25 cellular contexts compared by ENCODE assay signal in genomic region chr14:100386846-100387245, GRCh38.
"Had no signal": no experiment of that assay in that cellular context is flagged by ENCODE, and none has a peak within 500 bp of the region (broad histone marks: within the 10 kb centered on the region; RNA-seq: fewer than 3 reads in every experiment).

No MANE protein-coding gene starts in this region.

- H3K4me3 ChIP-seq: lower lobe of right lung, ovary, prostate gland, right atrium auricular region, transverse colon had no signal

- H3K36me3 ChIP-seq: ovary, prostate gland, right atrium auricular region, transverse colon, WERI-Rb-1 had no signal

- H3K9me3 Mint-ChIP-seq: activated naive CD4-positive, alpha-beta T cell treated with anti-CD3 and anti-CD28 coated beads, Interleukin-2, amount 50 U/mL, for 72 hours; activated T-helper 17 cell treated with anti-CD3 and anti-CD28 coated beads, Interleukin-2, amount 50 U/mL, for 72 hours; effector memory CD8-positive, alpha-beta T cell; immature natural killer cell; stimulated activated naive B cell treated with anti-CD40 and anti-IgM and Interleukin-4, amounts not matched to agents 10 μg/mL and 1 μg/mL and 100 μg/mL, for 72 hours had no signal

- H3K27ac ChIP-seq: lower lobe of right lung, right atrium auricular region, WERI-Rb-1 had no signal

- H3K27me3 Mint-ChIP-seq: activated T-helper 17 cell treated with anti-CD3 and anti-CD28 coated beads, Interleukin-2, amount 50 U/mL, for 72 hours; effector memory CD8-positive, alpha-beta T cell; naive thymus-derived CD4-positive, alpha-beta T cell; stimulated activated naive B cell treated with anti-CD40 and anti-IgM and Interleukin-4, amounts not matched to agents 10 μg/mL and 1 μg/mL and 100 μg/mL, for 72 hours had no signal

- H3K9me3 ChIP-seq: lower lobe of right lung, ovary, prostate gland, right atrium auricular region, transverse colon had no signal

- H3K36me3 Mint-ChIP-seq: activated naive CD4-positive, alpha-beta T cell treated with anti-CD3 and anti-CD28 coated beads, Interleukin-2, amount 50 U/mL, for 72 hours had no signal

- H3K4me3 Mint-ChIP-seq: activated CD8-positive, alpha-beta T cell treated with anti-CD3 and anti-CD28 coated beads, Interleukin-2, amount 10 ng/mL, durations not matched to agents 7 days and 5 days; activated T-helper 17 cell treated with anti-CD3 and anti-CD28 coated beads, Interleukin-2, amount 50 U/mL, for 72 hours; effector memory CD8-positive, alpha-beta T cell; immature natural killer cell; naive thymus-derived CD4-positive, alpha-beta T cell; stimulated activated naive B cell treated with anti-CD40 and anti-IgM and Interleukin-4, amounts not matched to agents 10 μg/mL and 1 μg/mL and 100 μg/mL, for 72 hours had no signal

- ATAC-seq: activated CD8-positive, alpha-beta T cell treated with anti-CD3 and anti-CD28 coated beads, Interleukin-2, amount 10 ng/mL, durations not matched to agents 7 days and 5 days; activated naive CD4-positive, alpha-beta T cell treated with anti-CD3 and anti-CD28 coated beads, Interleukin-2, amount 50 U/mL, for 72 hours; activated T-helper 17 cell treated with anti-CD3 and anti-CD28 coated beads, Interleukin-2, amount 50 U/mL, for 72 hours; effector memory CD8-positive, alpha-beta T cell; esophagus mucosa; left lobe of liver; lower lobe of right lung; naive thymus-derived CD4-positive, alpha-beta T cell; stimulated activated naive B cell treated with anti-CD40 and anti-IgM and Interleukin-4, amounts not matched to agents 10 μg/mL and 1 μg/mL and 100 μg/mL, for 72 hours had no signal

- H3K27me3 ChIP-seq: ovary, right atrium auricular region, transverse colon had no signal

- H3K27ac Mint-ChIP-seq: activated CD8-positive, alpha-beta T cell treated with anti-CD3 and anti-CD28 coated beads, Interleukin-2, amount 10 ng/mL, durations not matched to agents 7 days and 5 days; activated naive CD4-positive, alpha-beta T cell treated with anti-CD3 and anti-CD28 coated beads, Interleukin-2, amount 50 U/mL, for 72 hours; activated T-helper 17 cell treated with anti-CD3 and anti-CD28 coated beads, Interleukin-2, amount 50 U/mL, for 72 hours; effector memory CD8-positive, alpha-beta T cell; immature natural killer cell; naive thymus-derived CD4-positive, alpha-beta T cell; stimulated activated naive B cell treated with anti-CD40 and anti-IgM and Interleukin-4, amounts not matched to agents 10 μg/mL and 1 μg/mL and 100 μg/mL, for 72 hours had no signal

- DNase-seq: activated CD4-positive, alpha-beta T cell treated with anti-CD3 and anti-CD28 coated beads for 1 hour; activated CD4-positive, alpha-beta T cell treated with anti-CD3 and anti-CD28 coated beads, Interleukin-2, amount 50 U/mL, for 1 hour; activated CD8-positive, alpha-beta T cell treated with anti-CD3 and anti-CD28 coated beads, Interleukin-2, amount 10 ng/mL, durations not matched to agents 7 days and 5 days; aorta; central memory CD4-positive, alpha-beta T cell; effector memory CD8-positive, alpha-beta T cell; foreskin melanocyte; immature natural killer cell; lower lobe of right lung; naive thymus-derived CD4-positive, alpha-beta T cell; ovary; stimulated activated CD4-positive, alpha-beta T cell treated with anti-CD3 and anti-CD28 coated beads, Interleukin-2, amount 100 ng/mL, for 24 hours; stimulated activated naive B cell treated with anti-CD40 and anti-IgM and Interleukin-4, amounts not matched to agents 10 μg/mL and 1 μg/mL and 100 μg/mL, for 72 hours; transverse colon; WERI-Rb-1 had no signal

- FAIRE-seq: colon, endothelial cell of umbilical vein, TTC549, urothelium cell line had no signal
